Comparison of ENCODE assay signal across 8 cellular contexts in genomic region chr2:179049203-179049545, GRCh38. TPM values are rescaled to one million over a fixed set of nuclear protein-coding genes. Genes with fewer than 3 reads are reported as not detected.
DNase-seq lines count a peak whose midpoint lies in the region; ATAC-seq and TF ChIP-seq lines count a peak whose summit lies in the region.

No MANE protein-coding gene starts in this region.

- POLR2A ChIA-PET in PC-3 (lab: Charles Lee; ENCODE audit: unreplicated experiment): no interaction called here

- H3K27ac Mint-ChIP-seq in activated CD8-positive, alpha-beta memory T cell treated with anti-CD3 and anti-CD28 coated beads, Interleukin-2, amount 10 ng/mL, durations not matched to agents 7 days and 5 days: peak overlapping the region; percentile 79

- H3K27me3 ChIP-seq in endocrine pancreas (ENCODE audit: control insufficient read depth, insufficient read depth, low read length): no peaks in the 10 kb centered on the region
- no peaks in the 10 kb centered on the region for H3K27me3 ChIP-seq in tibial artery
- no peaks in the 10 kb centered on the region for H3K27me3 ChIP-seq in ovary
- no peaks in the 10 kb centered on the region for H3K27me3 ChIP-seq in PC-3 (ENCODE audit: low read length)

- H3K79me2 ChIP-seq in PC-3 (ENCODE audit: low read length): no peaks in the 10 kb centered on the region

- peaks cover 10% of the 10 kb centered on the region for H3K36me3 Mint-ChIP-seq in activated CD8-positive, alpha-beta memory T cell treated with anti-CD3 and anti-CD28 coated beads, Interleukin-2, amount 10 ng/mL, durations not matched to agents 7 days and 5 days

- no peaks in the 10 kb centered on the region for H3K9me2 ChIP-seq in PC-3 (replicated peaks; ENCODE audit: low read length)

- peak overlapping the region; percentile 76 for H3K4me3 Mint-ChIP-seq in activated CD8-positive, alpha-beta memory T cell treated with anti-CD3 and anti-CD28 coated beads, Interleukin-2, amount 10 ng/mL, durations not matched to agents 7 days and 5 days

- H3K27me3 Mint-ChIP-seq in activated CD8-positive, alpha-beta memory T cell treated with anti-CD3 and anti-CD28 coated beads, Interleukin-2, amount 10 ng/mL, durations not matched to agents 7 days and 5 days: no peaks in the 10 kb centered on the region

- peak; percentile 54 for ATAC-seq in activated CD8-positive, alpha-beta memory T cell treated with anti-CD3 and anti-CD28 coated beads, Interleukin-2, amount 10 ng/mL, durations not matched to agents 7 days and 5 days
- ATAC-seq in HG03175 (IDR thresholded peaks at IDR 0.05; ENCODE audit: unreplicated experiment) (peak; percentile 47), PC-3 (no peak)

- TF ChIP-seq EP300 in ovary (IDR thresholded peaks at IDR 0.05): no peak

- 60 to 69% (median 63%) methylated on average over 4 of the region's 4 CpGs for WGBS in ovary, 3 donors

- peaks cover 37% of the 10 kb centered on the region for H3K4me1 Mint-ChIP-seq in activated CD8-positive, alpha-beta memory T cell treated with anti-CD3 and anti-CD28 coated beads, Interleukin-2, amount 10 ng/mL, durations not matched to agents 7 days and 5 days

- H3F3A ChIP-seq in PC-3 (ENCODE audit: low read length, unreplicated experiment): no peaks in the 10 kb centered on the region

- CTCF ChIA-PET in activated CD8-positive, alpha-beta memory T cell treated with anti-CD3 and anti-CD28 coated beads, Interleukin-2, amount 10 ng/mL, durations not matched to agents 7 days and 5 days (lab: Charles Lee): interaction anchor here (0.7 to 1.3 kb wide), 3 partner anchors 18 to 255 kb away, joined by 3 read pairs; no protein-coding TSS in a partner anchor
- CTCF ChIA-PET in PC-3 (lab: Charles Lee): no interaction called here

- no peak for DNase-seq in activated CD8-positive, alpha-beta memory T cell treated with anti-CD3 and anti-CD28 coated beads, Interleukin-2, amount 10 ng/mL, durations not matched to agents 7 days and 5 days
- DNase-seq in activated CD8-positive, alpha-beta memory T cell treated with anti-CD3 and anti-CD28 coated beads for 24 hours: no peak
- DNase-seq in tibial artery: no peak
- DNase-seq in ovary: no peak
- no peak for DNase-seq in NCI-H82 treated with DMSO at 0.1 percent for 48 hours (lab: John Stamatoyannopoulos, UW; ENCODE audit: unreplicated experiment)
- no peak for DNase-seq in PC-3

- H3K9ac ChIP-seq in endocrine pancreas (ENCODE audit: control insufficient read depth, insufficient read depth, low read length) (no peak overlapping the region), PC-3 (ENCODE audit: low read length) (no peak overlapping the region)

- no TSS peak for BruUV-seq in PC-3 (replicated peaks; lab: Mats Ljungman, UMichigan)

- H3K4me1 ChIP-seq in endocrine pancreas (ENCODE audit: control insufficient read depth, insufficient read depth, low read length) (peaks cover 16% of the 10 kb centered on the region), tibial artery (peaks cover 0 to 23% (median 0%) of the 10 kb centered on the region in 4 donors), ovary (ENCODE audit: insufficient read depth) (peaks cover 3% of the 10 kb centered on the region), PC-3 (ENCODE audit: insufficient read depth, low read length) (no peaks in the 10 kb centered on the region)

- TF ChIP-seq POLR2A in ovary (IDR thresholded peaks at IDR 0.05): no peak

- intact Hi-C loops in tibial artery (cut with DNase I; ENCODE audit: low total_unique reads): loop anchor here (1.0 kb wide), 1 partner anchor 12 kb away; no protein-coding TSS in a partner anchor
- intact Hi-C loops in ovary (cut with DNase I): no loop called here
- intact Hi-C loops in PC-3 (cut with micrococcal nuclease): no loop called here

- H3K36me3 ChIP-seq in endocrine pancreas (ENCODE audit: control insufficient read depth, insufficient read depth, low read length) (no peaks in the 10 kb centered on the region), tibial artery (no peaks in the 10 kb centered on the region), ovary (no peaks in the 10 kb centered on the region), PC-3 (ENCODE audit: low read depth, low read length) (no peaks in the 10 kb centered on the region)

- no peaks in the 10 kb centered on the region for H4K20me1 ChIP-seq in PC-3 (ENCODE audit: low read length)

- H3K9me3 Mint-ChIP-seq in activated CD8-positive, alpha-beta memory T cell treated with anti-CD3 and anti-CD28 coated beads, Interleukin-2, amount 10 ng/mL, durations not matched to agents 7 days and 5 days (ENCODE audit: low read depth): peaks cover 2% of the 10 kb centered on the region

- no peak overlapping the region for H3K4me2 ChIP-seq in PC-3 (ENCODE audit: low read length)

- H3K4me3 ChIP-seq in endocrine pancreas (ENCODE audit: control insufficient read depth, insufficient read depth, low read length): peak overlapping the region; percentile 52
- peak overlapping the region; percentile 19 to 28 for H3K4me3 ChIP-seq in tibial artery
- no peak overlapping the region for H3K4me3 ChIP-seq in ovary
- H3K4me3 ChIP-seq in PC-3 (ENCODE audit: low read length): no peak overlapping the region

- H3K9me3 ChIP-seq in endocrine pancreas (ENCODE audit: control insufficient read depth, low read length) (no peaks in the 10 kb centered on the region), tibial artery (no peaks in the 10 kb centered on the region), ovary (no peaks in the 10 kb centered on the region), PC-3 (ENCODE audit: low read length) (no peaks in the 10 kb centered on the region)

- no peak overlapping the region for H2AFZ ChIP-seq in PC-3 (ENCODE audit: low read length)

- TF ChIP-seq CTCF in tibial artery (IDR thresholded peaks at IDR 0.05): no peak
- no peak for TF ChIP-seq CTCF in ovary (IDR thresholded peaks at IDR 0.05)
- TF ChIP-seq CTCF in PC-3 (conservative IDR thresholded peaks at IDR 0.05; ENCODE audit: low read depth, low read length): no peak

- H3K27ac ChIP-seq in tibial artery: peak overlapping the region in 1 of 2 donors; percentile 37
- no peak overlapping the region for H3K27ac ChIP-seq in ovary
- no peak overlapping the region for H3K27ac ChIP-seq in PC-3 (ENCODE audit: low read length)

RNA-seq across cellular contexts. Expression of gene CCDC141, which starts 0.8 kb away (rescaled TPM):
- 10 to 100 TPM in 1 of 2 experiments, 1 to 10 TPM in 1; 8.8 to 12.5 TPM for total RNA-seq in activated CD8-positive, alpha-beta memory T cell treated with anti-CD3 and anti-CD28 coated beads, Interleukin-2, amount 10 ng/mL, durations not matched to agents 7 days and 5 days
- total RNA-seq in ovary (1 to 10 TPM in 2 of 7 donors, under 1 TPM in 5; 0.35 to 6.2 (median 0.85) TPM), PC-3 (2014; rRNA removed) (0.40 and 1.1 TPM in 2 replicates)
- under 1 TPM; 0.47 to 0.50 TPM for polyA plus RNA-seq in ovary

Comparison
In these comparisons a context has a peak if more than half of its experiments do, and no peak if none do; other contexts are left out.
1. H3K4me3 ChIP-seq: peak in endocrine pancreas (single experiment) and tibial artery (2 of 2); none in ovary (single experiment) and PC-3 (single experiment).